Comparison of ENCODE assay signal across 1 cellular context in the genomic region with DNA sequence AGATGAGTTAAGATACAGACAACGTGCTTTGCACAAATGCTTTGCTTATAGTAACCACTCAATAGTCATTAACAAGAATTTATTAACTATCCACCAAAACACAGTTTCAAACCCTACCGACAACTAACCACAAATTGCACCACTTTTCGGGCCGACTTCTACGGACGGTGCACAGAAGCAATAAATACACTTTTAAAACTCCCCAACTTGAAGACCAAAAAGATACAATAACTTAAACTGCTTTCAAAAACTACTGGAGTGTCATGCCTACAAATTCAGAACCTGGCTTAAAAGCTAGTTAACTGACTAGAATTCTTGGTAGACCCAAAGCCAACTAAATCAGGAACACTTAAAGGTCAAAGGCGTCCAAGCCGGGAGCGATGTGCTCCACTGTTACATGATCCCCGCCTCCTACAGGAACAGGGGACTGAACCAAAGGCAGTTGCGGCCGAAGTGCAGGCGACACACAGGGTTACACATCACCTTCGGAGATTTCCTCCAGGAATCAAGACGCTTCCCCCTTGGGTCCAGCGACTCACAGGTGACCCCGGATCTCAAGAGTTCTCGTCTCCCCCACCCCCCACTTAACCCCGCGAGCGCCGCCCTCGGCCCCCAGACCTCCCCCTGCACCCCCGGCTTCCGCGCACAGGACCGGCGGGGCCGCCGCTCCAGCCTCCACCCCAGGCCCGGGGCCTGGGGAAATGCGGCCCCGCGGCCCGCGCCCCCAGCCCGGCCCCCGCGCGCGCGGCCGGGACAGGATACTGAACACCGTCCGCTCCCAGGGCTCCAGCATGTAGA.
TF ChIP-seq lines count a peak whose summit lies in the region.

No MANE protein-coding gene starts in this region.

TF ChIP-seq in HepG2, 621 proteins besides CTCF, POLR2A, EP300 and RAD21 (continued from another document and continues in another):
- TF ChIP-seq, protein P1, sequence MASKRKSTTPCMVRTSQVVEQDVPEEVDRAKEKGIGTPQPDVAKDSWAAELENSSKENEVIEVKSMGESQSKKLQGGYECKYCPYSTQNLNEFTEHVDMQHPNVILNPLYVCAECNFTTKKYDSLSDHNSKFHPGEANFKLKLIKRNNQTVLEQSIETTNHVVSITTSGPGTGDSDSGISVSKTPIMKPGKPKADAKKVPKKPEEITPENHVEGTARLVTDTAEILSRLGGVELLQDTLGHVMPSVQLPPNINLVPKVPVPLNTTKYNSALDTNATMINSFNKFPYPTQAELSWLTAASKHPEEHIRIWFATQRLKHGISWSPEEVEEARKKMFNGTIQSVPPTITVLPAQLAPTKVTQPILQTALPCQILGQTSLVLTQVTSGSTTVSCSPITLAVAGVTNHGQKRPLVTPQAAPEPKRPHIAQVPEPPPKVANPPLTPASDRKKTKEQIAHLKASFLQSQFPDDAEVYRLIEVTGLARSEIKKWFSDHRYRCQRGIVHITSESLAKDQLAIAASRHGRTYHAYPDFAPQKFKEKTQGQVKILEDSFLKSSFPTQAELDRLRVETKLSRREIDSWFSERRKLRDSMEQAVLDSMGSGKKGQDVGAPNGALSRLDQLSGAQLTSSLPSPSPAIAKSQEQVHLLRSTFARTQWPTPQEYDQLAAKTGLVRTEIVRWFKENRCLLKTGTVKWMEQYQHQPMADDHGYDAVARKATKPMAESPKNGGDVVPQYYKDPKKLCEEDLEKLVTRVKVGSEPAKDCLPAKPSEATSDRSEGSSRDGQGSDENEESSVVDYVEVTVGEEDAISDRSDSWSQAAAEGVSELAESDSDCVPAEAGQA (IDR thresholded peaks at IDR 0.05; ENCODE audit: low read depth) = no peak
- TF ChIP-seq, protein P1 (CRISPR knock-in tag; IDR thresholded peaks at IDR 0.05; ENCODE audit: borderline replicate concordance) = no peak
- TF ChIP-seq, protein P2, sequence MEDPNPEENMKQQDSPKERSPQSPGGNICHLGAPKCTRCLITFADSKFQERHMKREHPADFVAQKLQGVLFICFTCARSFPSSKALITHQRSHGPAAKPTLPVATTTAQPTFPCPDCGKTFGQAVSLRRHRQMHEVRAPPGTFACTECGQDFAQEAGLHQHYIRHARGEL (CRISPR knock-in tag; IDR thresholded peaks at IDR 0.05) = no peak
- TF ChIP-seq, protein P3, sequence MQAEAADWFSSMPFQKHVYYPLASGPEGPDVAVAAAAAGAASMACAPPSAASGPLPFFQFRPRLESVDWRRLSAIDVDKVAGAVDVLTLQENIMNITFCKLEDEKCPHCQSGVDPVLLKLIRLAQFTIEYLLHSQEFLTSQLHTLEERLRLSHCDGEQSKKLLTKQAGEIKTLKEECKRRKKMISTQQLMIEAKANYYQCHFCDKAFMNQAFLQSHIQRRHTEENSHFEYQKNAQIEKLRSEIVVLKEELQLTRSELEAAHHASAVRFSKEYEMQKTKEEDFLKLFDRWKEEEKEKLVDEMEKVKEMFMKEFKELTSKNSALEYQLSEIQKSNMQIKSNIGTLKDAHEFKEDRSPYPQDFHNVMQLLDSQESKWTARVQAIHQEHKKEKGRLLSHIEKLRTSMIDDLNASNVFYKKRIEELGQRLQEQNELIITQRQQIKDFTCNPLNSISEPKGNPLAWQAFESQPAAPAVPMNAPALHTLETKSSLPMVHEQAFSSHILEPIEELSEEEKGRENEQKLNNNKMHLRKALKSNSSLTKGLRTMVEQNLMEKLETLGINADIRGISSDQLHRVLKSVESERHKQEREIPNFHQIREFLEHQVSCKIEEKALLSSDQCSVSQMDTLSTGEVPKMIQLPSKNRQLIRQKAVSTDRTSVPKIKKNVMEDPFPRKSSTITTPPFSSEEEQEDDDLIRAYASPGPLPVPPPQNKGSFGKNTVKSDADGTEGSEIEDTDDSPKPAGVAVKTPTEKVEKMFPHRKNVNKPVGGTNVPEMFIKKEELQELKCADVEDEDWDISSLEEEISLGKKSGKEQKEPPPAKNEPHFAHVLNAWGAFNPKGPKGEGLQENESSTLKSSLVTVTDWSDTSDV (CRISPR knock-in tag; IDR thresholded peaks at IDR 0.05) = no peak
- TF ChIP-seq ZNF746 (CRISPR knock-in tag; IDR thresholded peaks at IDR 0.05) (no peak), PAF1 (CRISPR knock-in tag; IDR thresholded peaks at IDR 0.05) (0 out of 2 replicates have a peak, but pooled peaks have one; percentile 30), NFE2L1 (CRISPR knock-in tag; IDR thresholded peaks at IDR 0.05; ENCODE audit: borderline replicate concordance) (no peak), ZKSCAN1 (IDR thresholded peaks at IDR 0.05; ENCODE audit: low read length) (no peak), SAP130 (CRISPR knock-in tag; IDR thresholded peaks at IDR 0.05; ENCODE audit: low read depth) (peak; percentile 76), STAG1 (CRISPR knock-in tag; IDR thresholded peaks at IDR 0.05) (peak; percentile 14), FOXA3 (CRISPR knock-in tag; IDR thresholded peaks at IDR 0.05) (peak; percentile 70), ARID3A (IDR thresholded peaks at IDR 0.05; ENCODE audit: low read depth, low read length) (no peak), ZNF280B (CRISPR knock-in tag; IDR thresholded peaks at IDR 0.05; ENCODE audit: borderline replicate concordance) (no peak; the same call in 1 of the 2 replicates), ZFP1 (CRISPR knock-in tag; IDR thresholded peaks at IDR 0.05) (peak; percentile 14; the same call in 1 of the 2 replicates), HCFC1 (IDR thresholded peaks at IDR 0.05; ENCODE audit: low read depth, low read length) (no peak), KAT7 (CRISPR knock-in tag; IDR thresholded peaks at IDR 0.05; ENCODE audit: borderline replicate concordance) (peak; percentile 73), FIP1L1 (IDR thresholded peaks at IDR 0.05; ENCODE audit: borderline replicate concordance, insufficient read depth, low read depth, low read length) (no peak; the same call in 1 of the 2 replicates), KMT2A (CRISPR knock-in tag; IDR thresholded peaks at IDR 0.05) (peak; percentile 93), ZNF615 (CRISPR knock-in tag; IDR thresholded peaks at IDR 0.05; ENCODE audit: borderline replicate concordance) (no peak), ZNF124 (CRISPR knock-in tag; IDR thresholded peaks at IDR 0.05) (peak; percentile 84), ZNF652 (CRISPR knock-in tag; IDR thresholded peaks at IDR 0.05; ENCODE audit: borderline replicate concordance, low read depth) (peak; percentile 69), CBX2 (IDR thresholded peaks at IDR 0.05; ENCODE audit: low read depth, low read length) (no peak), CBX2 (CRISPR knock-in tag; IDR thresholded peaks at IDR 0.05; ENCODE audit: low read depth) (no peak), ZNF33A (CRISPR knock-in tag; IDR thresholded peaks at IDR 0.05; ENCODE audit: borderline replicate concordance) (no peak), GPBP1L1 (CRISPR knock-in tag; IDR thresholded peaks at IDR 0.05) (no peak), PBX2 (CRISPR knock-in tag; IDR thresholded peaks at IDR 0.05) (no peak), ZNF614 (CRISPR knock-in tag; IDR thresholded peaks at IDR 0.05; ENCODE audit: borderline replicate concordance) (no peak)
- TF ChIP-seq, protein P4, sequence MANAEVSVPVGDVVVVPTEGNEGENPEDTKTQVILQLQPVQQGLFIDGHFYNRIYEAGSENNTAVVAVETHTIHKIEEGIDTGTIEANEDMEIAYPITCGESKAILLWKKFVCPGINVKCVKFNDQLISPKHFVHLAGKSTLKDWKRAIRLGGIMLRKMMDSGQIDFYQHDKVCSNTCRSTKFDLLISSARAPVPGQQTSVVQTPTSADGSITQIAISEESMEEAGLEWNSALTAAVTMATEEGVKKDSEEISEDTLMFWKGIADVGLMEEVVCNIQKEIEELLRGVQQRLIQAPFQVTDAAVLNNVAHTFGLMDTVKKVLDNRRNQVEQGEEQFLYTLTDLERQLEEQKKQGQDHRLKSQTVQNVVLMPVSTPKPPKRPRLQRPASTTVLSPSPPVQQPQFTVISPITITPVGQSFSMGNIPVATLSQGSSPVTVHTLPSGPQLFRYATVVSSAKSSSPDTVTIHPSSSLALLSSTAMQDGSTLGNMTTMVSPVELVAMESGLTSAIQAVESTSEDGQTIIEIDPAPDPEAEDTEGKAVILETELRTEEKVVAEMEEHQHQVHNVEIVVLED (CRISPR knock-in tag; IDR thresholded peaks at IDR 0.05; ENCODE audit: borderline replicate concordance) = peak; percentile 4; the same call in 1 of the 2 replicates
- TF ChIP-seq, protein P5, sequence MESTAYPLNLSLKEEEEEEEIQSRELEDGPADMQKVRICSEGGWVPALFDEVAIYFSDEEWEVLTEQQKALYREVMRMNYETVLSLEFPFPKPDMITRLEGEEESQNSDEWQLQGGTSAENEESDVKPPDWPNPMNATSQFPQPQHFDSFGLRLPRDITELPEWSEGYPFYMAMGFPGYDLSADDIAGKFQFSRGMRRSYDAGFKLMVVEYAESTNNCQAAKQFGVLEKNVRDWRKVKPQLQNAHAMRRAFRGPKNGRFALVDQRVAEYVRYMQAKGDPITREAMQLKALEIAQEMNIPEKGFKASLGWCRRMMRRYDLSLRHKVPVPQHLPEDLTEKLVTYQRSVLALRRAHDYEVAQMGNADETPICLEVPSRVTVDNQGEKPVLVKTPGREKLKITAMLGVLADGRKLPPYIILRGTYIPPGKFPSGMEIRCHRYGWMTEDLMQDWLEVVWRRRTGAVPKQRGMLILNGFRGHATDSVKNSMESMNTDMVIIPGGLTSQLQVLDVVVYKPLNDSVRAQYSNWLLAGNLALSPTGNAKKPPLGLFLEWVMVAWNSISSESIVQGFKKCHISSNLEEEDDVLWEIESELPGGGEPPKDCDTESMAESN (CRISPR knock-in tag; conservative IDR thresholded peaks at IDR 0.05) = no peak
